In the genomic region with DNA sequence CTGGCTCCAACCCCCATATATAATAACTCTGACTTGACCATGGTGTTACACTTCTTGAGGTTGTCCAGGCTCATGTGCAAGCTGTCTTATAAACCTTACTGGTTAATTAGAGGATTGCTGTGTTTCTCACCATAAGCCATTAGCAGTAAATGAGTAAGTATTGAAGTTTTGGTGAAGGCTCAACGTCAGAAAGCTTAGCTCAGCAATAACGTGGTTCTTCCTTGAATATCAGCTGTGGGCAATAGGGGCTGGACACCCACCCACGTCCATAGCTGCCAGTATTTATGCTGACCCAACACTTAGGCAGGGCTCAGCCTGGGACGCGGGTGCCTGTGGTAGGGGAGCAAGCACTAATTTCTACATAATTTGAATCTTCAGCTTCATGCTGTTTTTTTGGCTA, we compare ENCODE assay signal across 21 cellular contexts.
DNase-seq lines count a peak whose midpoint lies in the region; ATAC-seq, FAIRE-seq and TF ChIP-seq lines count a peak whose summit lies in the region.
"Had no signal": no experiment of that assay in that cellular context is flagged by ENCODE, and none has a peak within 500 bp of the region (broad histone marks: within the 10 kb centered on the region; RNA-seq: fewer than 3 reads in every experiment).

No MANE protein-coding gene starts in this region.

- no peak for DNase-seq in A549 (ENCODE audit: low read depth in 1 of 2, low spot score in 1 of 2)
- no peak for DNase-seq in IMR-90
- no peak for DNase-seq in neuronal stem cell (ENCODE audit: low spot score)
- no peak for DNase-seq in urothelium cell line (ENCODE audit: low spot score)
- DNase-seq in islet precursor cell: no peak
- no peak for DNase-seq in ecto neural progenitor cell (ENCODE audit: low spot score)
- DNase-seq: 8988T; AML-193; Caco-2; Calu3; CD4-positive, alpha-beta T cell; CD8-positive, alpha-beta T cell; DMS79 treated with DMSO at 0.1 percent for 48 hours; GF-D8 had no signal

- H3K4me3 ChIP-seq in A549: no peak overlapping the region
- H3K4me3 ChIP-seq in IMR-90 (ENCODE audit: insufficient read depth, low read depth, low read length): no peak overlapping the region
- H3K4me3 ChIP-seq in neuronal stem cell (ENCODE audit: low read length in 2 of 2): no peak overlapping the region
- H3K4me3 ChIP-seq: BLaER1 treated with 17β-estradiol and CSF1 and Interleukin-3, amounts not matched to agents 10 nM and 100 nM had no signal

- no peak overlapping the region for H4K5ac ChIP-seq in IMR-90 (ENCODE audit: low read depth, low read length)

- 40% methylated on average over 5 of the region's 5 CpGs for WGBS in A549 (ENCODE audit: missing lambda C conversion rate)
- WGBS in IMR-90 (ENCODE audit: extremely low coverage in 2 of 2, insufficient read length in 1 of 2), 2 experiments: 67% methylated on average over 3 of the region's 5 CpGs; no CpG with 5 or more reads in 1 of the 2 experiments
- WGBS in neuronal stem cell (ENCODE audit: extremely low coverage in 2 of 2, insufficient read length in 2 of 2, insufficient replicate concordance in 1 of 2), 2 donors: no CpG with 5 or more reads among the region's 5 CpGs

- intact Hi-C loops in IMR-90 (cut with micrococcal nuclease): no loop called here

- H4K20me1 ChIP-seq in IMR-90 (ENCODE audit: insufficient read depth, low read length): no peaks in the 10 kb centered on the region
- H4K20me1 ChIP-seq: BLaER1 treated with 17β-estradiol and CSF1 and Interleukin-3, amounts not matched to agents 10 nM and 100 nM had no signal

- TF ChIP-seq RAD21 in A549 (conservative IDR thresholded peaks at IDR 0.05 in 1 of 2, IDR thresholded peaks at IDR 0.05 in 1 of 2): no peak
- no peak for TF ChIP-seq RAD21 in IMR-90 (IDR thresholded peaks at IDR 0.05; ENCODE audit: low read length)

- TF ChIP-seq EP300 in A549 (IDR thresholded peaks at IDR 0.05): no peak

- H4K8ac ChIP-seq in IMR-90 (ENCODE audit: low read depth in 2 of 2, low read length in 2 of 2) (no peak overlapping the region), neuronal stem cell (ENCODE audit: low read depth, low read length) (no peak overlapping the region)

- H3K4me1 ChIP-seq in A549: no peaks in the 10 kb centered on the region
- H3K4me1 ChIP-seq in IMR-90 (ENCODE audit: control insufficient read depth, insufficient read depth, low read length): no peaks in the 10 kb centered on the region
- no peaks in the 10 kb centered on the region for H3K4me1 ChIP-seq in neuronal stem cell (ENCODE audit: control insufficient read depth in 2 of 2, insufficient read depth in 1 of 2, low read depth in 1 of 2, low read length in 2 of 2)
- H3K4me1 ChIP-seq: Caco-2 had no signal

- dilution Hi-C loops in IMR-90 (cut with HindIII; ENCODE audit: low sequenced_read_pairs, unreplicated experiment): no loop called here

- H4K91ac ChIP-seq in IMR-90 (ENCODE audit: insufficient read depth, low read depth, low read length) (no peak overlapping the region), neuronal stem cell (ENCODE audit: low read depth, low read length, poor library complexity) (no peak overlapping the region)

- FAIRE-seq in A549 (lab: Jason Lieb, UNC): no peak
- peak; percentile 44 for FAIRE-seq in urothelium cell line (lab: Jason Lieb, UNC)
- FAIRE-seq: A204.1, D721Med, G401.6, GM12891 had no signal

- POLR2A ChIA-PET in A549 (lab: Yijun Ruan, JAX) (no interaction called here), IMR-90 (lab: Charles Lee; ENCODE audit: unreplicated experiment) (no interaction called here)

- H3K9me3 ChIP-seq in A549 (no peaks in the 10 kb centered on the region), IMR-90 (ENCODE audit: control insufficient read depth, insufficient read depth, low read length) (no peaks in the 10 kb centered on the region), neuronal stem cell (replicated peaks in 1 of 2; ENCODE audit: control insufficient read depth in 2 of 2, insufficient read depth in 1 of 2, low read depth in 1 of 2, low read length in 2 of 2) (peaks cover 0 to 1% of the 10 kb centered on the region in 2 donors)
- H3K9me3 ChIP-seq: Caco-2 had no signal

- H3K27ac ChIP-seq in A549 (no peak overlapping the region), IMR-90 (ENCODE audit: insufficient read depth, low read length) (no peak overlapping the region), neuronal stem cell (replicated peaks; ENCODE audit: low read length) (no peak overlapping the region)
- H3K27ac ChIP-seq: BLaER1 treated with 17β-estradiol and CSF1 and Interleukin-3, amounts not matched to agents 10 nM and 100 nM; C4-2B had no signal

- H3K79me1 ChIP-seq in IMR-90 (ENCODE audit: low read depth in 1 of 2, low read length in 2 of 2) (no peaks in the 10 kb centered on the region), neuronal stem cell (ENCODE audit: low read depth, low read length) (no peaks in the 10 kb centered on the region)

- no peak overlapping the region for H3K4me2 ChIP-seq in A549
- H3K4me2 ChIP-seq in IMR-90 (ENCODE audit: low read depth, low read length): no peak overlapping the region
- H3K4me2 ChIP-seq in neuronal stem cell (ENCODE audit: insufficient read depth, low read length, poor library complexity, severe bottlenecking): no peak overlapping the region

- CTCF ChIA-PET in A549 (lab: Yijun Ruan, JAX) (interaction anchor here (0.7 to 7.0 kb wide), 5 partner anchors 8 to 289 kb away, joined by 3 to 60 read pairs (median 6); no protein-coding TSS in a partner anchor), IMR-90 (lab: Yijun Ruan, JAX) (interaction anchor here (1.1 to 1.4 kb wide), 2 partner anchors 8 to 9 kb away, joined by 4 to 6 read pairs; no protein-coding TSS in a partner anchor)

- H2BK20ac ChIP-seq in IMR-90 (ENCODE audit: low read depth, low read length): no peak overlapping the region

- H2BK120ac ChIP-seq in IMR-90 (ENCODE audit: low read depth, low read length): no peak overlapping the region
- no peak overlapping the region for H2BK120ac ChIP-seq in neuronal stem cell (ENCODE audit: low read depth, low read length)

- ATAC-seq in A549 (no peak), IMR-90 (ENCODE audit: low read depth) (no peak), GM18909 (IDR thresholded peaks at IDR 0.05; ENCODE audit: poor library complexity, unreplicated experiment) (no peak)
- ATAC-seq: CD8-positive, alpha-beta T cell had no signal

- no peak overlapping the region for H2BK15ac ChIP-seq in IMR-90 (ENCODE audit: low read depth, low read length)
- H2BK15ac ChIP-seq in neuronal stem cell (ENCODE audit: low read length): no peak overlapping the region

- no peak for TF ChIP-seq POLR2A in A549 (IDR thresholded peaks at IDR 0.05; ENCODE audit: low read length)
- no peak for TF ChIP-seq POLR2A in IMR-90 (IDR thresholded peaks at IDR 0.05; ENCODE audit: low read depth, low read length)

- no TSS peak for BruUV-seq in IMR-90 (replicated peaks; lab: Mats Ljungman, UMichigan)

- H2BK12ac ChIP-seq in neuronal stem cell (ENCODE audit: low read length): no peak overlapping the region

- H3K56ac ChIP-seq in IMR-90 (ENCODE audit: extremely low read depth, insufficient read depth, low read length): no peak overlapping the region

- H2AK9ac ChIP-seq in IMR-90 (replicated peaks; ENCODE audit: low read depth, low read length, poor library complexity): no peak overlapping the region

- no peak overlapping the region for H2AFZ ChIP-seq in IMR-90 (replicated peaks; ENCODE audit: low read length, poor library complexity)
- H2AFZ ChIP-seq in neuronal stem cell (ENCODE audit: low read length): no peak overlapping the region

- H3K9ac ChIP-seq in IMR-90 (ENCODE audit: low read depth, low read length) (no peak overlapping the region), neuronal stem cell (ENCODE audit: low read depth, low read length, poor library complexity) (no peak overlapping the region)
- H3K9ac ChIP-seq: BLaER1 treated with 17β-estradiol and CSF1 and Interleukin-3, amounts not matched to agents 10 nM and 100 nM had no signal

- no peak overlapping the region for H3K23ac ChIP-seq in IMR-90 (ENCODE audit: low read depth, low read length)
- no peak overlapping the region for H3K23ac ChIP-seq in neuronal stem cell (ENCODE audit: low read depth, low read length, poor library complexity)

- H3K4ac ChIP-seq in IMR-90 (ENCODE audit: low read depth, low read length) (no peak overlapping the region), neuronal stem cell (ENCODE audit: low read length) (no peak overlapping the region)

- no peak overlapping the region for H3K18ac ChIP-seq in IMR-90 (ENCODE audit: low read depth, low read length)
- H3K18ac ChIP-seq in neuronal stem cell (ENCODE audit: low read length): peak overlapping the region; percentile 44

- no peaks in the 10 kb centered on the region for H3K36me3 ChIP-seq in IMR-90 (ENCODE audit: control insufficient read depth, insufficient read depth, low read length)
- no peaks in the 10 kb centered on the region for H3K36me3 ChIP-seq in neuronal stem cell (replicated peaks in 1 of 2; ENCODE audit: control insufficient read depth in 2 of 2, insufficient read depth in 2 of 2, low read length in 2 of 2)
- H3K36me3 ChIP-seq: BLaER1 treated with 17β-estradiol and CSF1 and Interleukin-3, amounts not matched to agents 10 nM and 100 nM had no signal

- H3K27me3 ChIP-seq in IMR-90 (ENCODE audit: control insufficient read depth, insufficient read depth, low read length) (no peaks in the 10 kb centered on the region), neuronal stem cell (ENCODE audit: control insufficient read depth in 3 of 3, insufficient read depth in 3 of 3, low read depth in 1 of 3, low read length in 3 of 3) (no peaks in the 10 kb centered on the region)
- H3K27me3 ChIP-seq: BLaER1 treated with 17β-estradiol and CSF1 and Interleukin-3, amounts not matched to agents 10 nM and 100 nM had no signal

- H3K9me1 ChIP-seq in IMR-90 (ENCODE audit: insufficient read depth, low read length): no peaks in the 10 kb centered on the region

- TF ChIP-seq CTCF in A549 (IDR thresholded peaks at IDR 0.05): no peak
- no peak for TF ChIP-seq CTCF in IMR-90 (conservative IDR thresholded peaks at IDR 0.05; ENCODE audit: low read depth, low read length)

- no peak overlapping the region for H2BK5ac ChIP-seq in IMR-90 (ENCODE audit: low read depth, low read length, poor library complexity, severe bottlenecking)
- H2BK5ac ChIP-seq in neuronal stem cell (ENCODE audit: low read length): no peak overlapping the region

- H2AK5ac ChIP-seq in IMR-90 (ENCODE audit: low read depth, low read length) (no peak overlapping the region), neuronal stem cell (ENCODE audit: low read depth, low read length) (no peak overlapping the region)

- in situ Hi-C loops in IMR-90 (cut with MboI; ENCODE audit: low sequenced_read_pairs): no loop called here

- no peak overlapping the region for H3K14ac ChIP-seq in IMR-90 (replicated peaks; ENCODE audit: low read depth, low read length)
- H3K14ac ChIP-seq in neuronal stem cell (ENCODE audit: low read length): no peak overlapping the region

TF ChIP-seq in A549, 52 proteins besides CTCF, POLR2A, EP300 and RAD21 (continues in another document):
- no peak for TF ChIP-seq NPAS2 (CRISPR knock-in tag; IDR thresholded peaks at IDR 0.05; ENCODE audit: borderline replicate concordance)

TF ChIP-seq in IMR-90, 13 proteins besides CTCF, POLR2A, EP300 and RAD21:
- TF ChIP-seq MAFK (IDR thresholded peaks at IDR 0.05; ENCODE audit: low read depth, low read length) (peak; percentile 66), RCOR1 (IDR thresholded peaks at IDR 0.05; ENCODE audit: insufficient replicate concordance, low read length) (no peak), SMC3 (IDR thresholded peaks at IDR 0.05; ENCODE audit: low read depth, low read length) (no peak)
